Comparison of ENCODE assay signal across 1 cellular context in the genomic region with DNA sequence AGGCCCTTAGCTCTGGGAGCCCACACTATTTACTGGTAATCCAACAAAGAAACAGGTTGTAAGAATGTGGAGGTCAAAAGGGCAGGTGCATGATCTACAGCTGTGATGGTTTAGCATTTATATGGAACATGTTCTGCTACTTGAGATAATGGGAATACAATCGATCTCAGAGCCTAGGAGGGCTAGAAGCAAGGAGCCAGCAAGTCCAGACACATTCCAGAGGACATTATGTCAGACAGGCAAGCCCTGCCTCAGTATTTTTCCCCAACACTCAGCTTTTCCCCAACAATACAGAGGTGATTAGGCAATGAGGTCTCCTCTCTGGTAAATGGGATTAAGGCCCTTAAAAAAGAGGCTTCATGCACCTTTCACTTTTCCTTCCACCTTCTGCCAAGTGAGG.
TF ChIP-seq lines count a peak whose summit lies in the region.

No MANE protein-coding gene starts in this region.

TF ChIP-seq in H1, 55 proteins besides CTCF, POLR2A, EP300 and RAD21:
- TF ChIP-seq NRF1 (IDR thresholded peaks at IDR 0.05; ENCODE audit: low read depth, low read length), result no peak
- TF ChIP-seq RNF2 (IDR thresholded peaks at IDR 0.05; ENCODE audit: borderline replicate concordance, low read depth, low read length, missing control alignments, poor library complexity, severe bottlenecking), result no peak
- TF ChIP-seq TBP (IDR thresholded peaks at IDR 0.05; ENCODE audit: low read depth, low read length), result no peak
